ENCODE assay signal across 1 cellular context in the genomic region with DNA sequence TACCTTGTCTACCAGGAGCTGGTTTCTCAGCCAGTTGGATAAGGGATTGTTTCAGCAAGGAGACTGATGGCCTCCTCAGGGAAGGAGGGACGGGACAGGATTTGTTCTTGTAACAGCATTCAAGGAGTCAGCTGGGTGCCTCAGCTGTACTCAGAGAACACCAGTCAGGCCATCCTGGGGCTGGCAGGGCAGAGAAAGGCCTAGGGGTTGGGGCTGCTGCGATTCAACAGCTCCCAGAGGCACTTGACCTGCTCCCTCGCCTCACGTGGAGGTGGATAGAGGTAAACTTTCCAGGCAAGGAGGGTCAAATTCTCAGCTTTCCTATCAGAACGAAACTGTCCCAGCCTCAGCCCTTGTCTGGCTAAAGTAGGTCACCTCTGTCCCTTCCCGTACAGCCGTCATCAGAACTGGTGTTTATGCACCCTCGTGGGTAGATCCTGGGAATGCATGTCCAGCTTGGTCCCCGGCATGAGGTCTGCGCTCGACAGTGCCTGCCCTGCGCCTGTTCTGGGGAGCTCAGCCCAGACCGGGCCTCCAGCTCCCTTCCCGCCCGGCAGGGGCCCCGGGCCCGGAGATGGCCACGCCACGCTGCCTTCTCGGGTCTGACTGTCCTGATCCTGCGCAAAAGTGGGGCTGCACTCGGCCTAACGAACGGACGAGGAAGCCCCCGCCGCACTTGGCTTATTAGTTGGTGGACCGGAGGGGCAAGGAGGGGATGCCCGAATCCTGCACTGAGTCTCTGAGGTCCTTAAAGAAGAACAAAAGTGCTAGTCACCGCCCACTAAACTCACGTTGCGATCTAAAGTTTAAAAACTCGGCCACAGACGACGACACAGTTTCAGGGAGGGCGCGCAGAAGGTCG.
A peak's percentile ranks its signal among the peaks of the same experiment; 100 is the strongest.
TF ChIP-seq lines count a peak whose summit lies in the region.

No MANE protein-coding gene starts in this region.

TF ChIP-seq in K562, 482 proteins besides CTCF, POLR2A, EP300 and RAD21 (continued from another document and continues in another):
- TF ChIP-seq, protein P1, sequence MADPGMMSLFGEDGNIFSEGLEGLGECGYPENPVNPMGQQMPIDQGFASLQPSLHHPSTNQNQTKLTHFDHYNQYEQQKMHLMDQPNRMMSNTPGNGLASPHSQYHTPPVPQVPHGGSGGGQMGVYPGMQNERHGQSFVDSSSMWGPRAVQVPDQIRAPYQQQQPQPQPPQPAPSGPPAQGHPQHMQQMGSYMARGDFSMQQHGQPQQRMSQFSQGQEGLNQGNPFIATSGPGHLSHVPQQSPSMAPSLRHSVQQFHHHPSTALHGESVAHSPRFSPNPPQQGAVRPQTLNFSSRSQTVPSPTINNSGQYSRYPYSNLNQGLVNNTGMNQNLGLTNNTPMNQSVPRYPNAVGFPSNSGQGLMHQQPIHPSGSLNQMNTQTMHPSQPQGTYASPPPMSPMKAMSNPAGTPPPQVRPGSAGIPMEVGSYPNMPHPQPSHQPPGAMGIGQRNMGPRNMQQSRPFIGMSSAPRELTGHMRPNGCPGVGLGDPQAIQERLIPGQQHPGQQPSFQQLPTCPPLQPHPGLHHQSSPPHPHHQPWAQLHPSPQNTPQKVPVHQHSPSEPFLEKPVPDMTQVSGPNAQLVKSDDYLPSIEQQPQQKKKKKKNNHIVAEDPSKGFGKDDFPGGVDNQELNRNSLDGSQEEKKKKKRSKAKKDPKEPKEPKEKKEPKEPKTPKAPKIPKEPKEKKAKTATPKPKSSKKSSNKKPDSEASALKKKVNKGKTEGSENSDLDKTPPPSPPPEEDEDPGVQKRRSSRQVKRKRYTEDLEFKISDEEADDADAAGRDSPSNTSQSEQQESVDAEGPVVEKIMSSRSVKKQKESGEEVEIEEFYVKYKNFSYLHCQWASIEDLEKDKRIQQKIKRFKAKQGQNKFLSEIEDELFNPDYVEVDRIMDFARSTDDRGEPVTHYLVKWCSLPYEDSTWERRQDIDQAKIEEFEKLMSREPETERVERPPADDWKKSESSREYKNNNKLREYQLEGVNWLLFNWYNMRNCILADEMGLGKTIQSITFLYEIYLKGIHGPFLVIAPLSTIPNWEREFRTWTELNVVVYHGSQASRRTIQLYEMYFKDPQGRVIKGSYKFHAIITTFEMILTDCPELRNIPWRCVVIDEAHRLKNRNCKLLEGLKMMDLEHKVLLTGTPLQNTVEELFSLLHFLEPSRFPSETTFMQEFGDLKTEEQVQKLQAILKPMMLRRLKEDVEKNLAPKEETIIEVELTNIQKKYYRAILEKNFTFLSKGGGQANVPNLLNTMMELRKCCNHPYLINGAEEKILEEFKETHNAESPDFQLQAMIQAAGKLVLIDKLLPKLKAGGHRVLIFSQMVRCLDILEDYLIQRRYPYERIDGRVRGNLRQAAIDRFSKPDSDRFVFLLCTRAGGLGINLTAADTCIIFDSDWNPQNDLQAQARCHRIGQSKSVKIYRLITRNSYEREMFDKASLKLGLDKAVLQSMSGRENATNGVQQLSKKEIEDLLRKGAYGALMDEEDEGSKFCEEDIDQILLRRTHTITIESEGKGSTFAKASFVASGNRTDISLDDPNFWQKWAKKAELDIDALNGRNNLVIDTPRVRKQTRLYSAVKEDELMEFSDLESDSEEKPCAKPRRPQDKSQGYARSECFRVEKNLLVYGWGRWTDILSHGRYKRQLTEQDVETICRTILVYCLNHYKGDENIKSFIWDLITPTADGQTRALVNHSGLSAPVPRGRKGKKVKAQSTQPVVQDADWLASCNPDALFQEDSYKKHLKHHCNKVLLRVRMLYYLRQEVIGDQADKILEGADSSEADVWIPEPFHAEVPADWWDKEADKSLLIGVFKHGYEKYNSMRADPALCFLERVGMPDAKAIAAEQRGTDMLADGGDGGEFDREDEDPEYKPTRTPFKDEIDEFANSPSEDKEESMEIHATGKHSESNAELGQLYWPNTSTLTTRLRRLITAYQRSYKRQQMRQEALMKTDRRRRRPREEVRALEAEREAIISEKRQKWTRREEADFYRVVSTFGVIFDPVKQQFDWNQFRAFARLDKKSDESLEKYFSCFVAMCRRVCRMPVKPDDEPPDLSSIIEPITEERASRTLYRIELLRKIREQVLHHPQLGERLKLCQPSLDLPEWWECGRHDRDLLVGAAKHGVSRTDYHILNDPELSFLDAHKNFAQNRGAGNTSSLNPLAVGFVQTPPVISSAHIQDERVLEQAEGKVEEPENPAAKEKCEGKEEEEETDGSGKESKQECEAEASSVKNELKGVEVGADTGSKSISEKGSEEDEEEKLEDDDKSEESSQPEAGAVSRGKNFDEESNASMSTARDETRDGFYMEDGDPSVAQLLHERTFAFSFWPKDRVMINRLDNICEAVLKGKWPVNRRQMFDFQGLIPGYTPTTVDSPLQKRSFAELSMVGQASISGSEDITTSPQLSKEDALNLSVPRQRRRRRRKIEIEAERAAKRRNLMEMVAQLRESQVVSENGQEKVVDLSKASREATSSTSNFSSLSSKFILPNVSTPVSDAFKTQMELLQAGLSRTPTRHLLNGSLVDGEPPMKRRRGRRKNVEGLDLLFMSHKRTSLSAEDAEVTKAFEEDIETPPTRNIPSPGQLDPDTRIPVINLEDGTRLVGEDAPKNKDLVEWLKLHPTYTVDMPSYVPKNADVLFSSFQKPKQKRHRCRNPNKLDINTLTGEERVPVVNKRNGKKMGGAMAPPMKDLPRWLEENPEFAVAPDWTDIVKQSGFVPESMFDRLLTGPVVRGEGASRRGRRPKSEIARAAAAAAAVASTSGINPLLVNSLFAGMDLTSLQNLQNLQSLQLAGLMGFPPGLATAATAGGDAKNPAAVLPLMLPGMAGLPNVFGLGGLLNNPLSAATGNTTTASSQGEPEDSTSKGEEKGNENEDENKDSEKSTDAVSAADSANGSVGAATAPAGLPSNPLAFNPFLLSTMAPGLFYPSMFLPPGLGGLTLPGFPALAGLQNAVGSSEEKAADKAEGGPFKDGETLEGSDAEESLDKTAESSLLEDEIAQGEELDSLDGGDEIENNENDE (IDR thresholded peaks at IDR 0.05; ENCODE audit: low read depth, low read length), result no peak
- TF ChIP-seq ZNF586 (CRISPR knock-in tag; conservative IDR thresholded peaks at IDR 0.05), result no peak
- TF ChIP-seq ZNF57 (CRISPR knock-in tag; IDR thresholded peaks at IDR 0.05), result no peak
- no peak for TF ChIP-seq NCOR1 (IDR thresholded peaks at IDR 0.05)
- TF ChIP-seq ETV1 (tag; conservative IDR thresholded peaks at IDR 0.05; ENCODE audit: low read depth), result no peak
- TF ChIP-seq CBX3 (IDR thresholded peaks at IDR 0.05; ENCODE audit: borderline replicate concordance in 1 of 2, low read length in 2 of 2), result no peak
- TF ChIP-seq ZC3H4 (CRISPR knock-in tag; IDR thresholded peaks at IDR 0.05; ENCODE audit: borderline replicate concordance), result 0 out of 2 replicates have a peak, but pooled peaks have one; percentile 24
- no peak for TF ChIP-seq BRCA1 (IDR thresholded peaks at IDR 0.05)
- TF ChIP-seq BRCA1 (CRISPR knock-in tag; IDR thresholded peaks at IDR 0.05), result 0 out of 2 replicates have a peak, but pooled peaks have one; percentile 33
- TF ChIP-seq, protein P2, sequence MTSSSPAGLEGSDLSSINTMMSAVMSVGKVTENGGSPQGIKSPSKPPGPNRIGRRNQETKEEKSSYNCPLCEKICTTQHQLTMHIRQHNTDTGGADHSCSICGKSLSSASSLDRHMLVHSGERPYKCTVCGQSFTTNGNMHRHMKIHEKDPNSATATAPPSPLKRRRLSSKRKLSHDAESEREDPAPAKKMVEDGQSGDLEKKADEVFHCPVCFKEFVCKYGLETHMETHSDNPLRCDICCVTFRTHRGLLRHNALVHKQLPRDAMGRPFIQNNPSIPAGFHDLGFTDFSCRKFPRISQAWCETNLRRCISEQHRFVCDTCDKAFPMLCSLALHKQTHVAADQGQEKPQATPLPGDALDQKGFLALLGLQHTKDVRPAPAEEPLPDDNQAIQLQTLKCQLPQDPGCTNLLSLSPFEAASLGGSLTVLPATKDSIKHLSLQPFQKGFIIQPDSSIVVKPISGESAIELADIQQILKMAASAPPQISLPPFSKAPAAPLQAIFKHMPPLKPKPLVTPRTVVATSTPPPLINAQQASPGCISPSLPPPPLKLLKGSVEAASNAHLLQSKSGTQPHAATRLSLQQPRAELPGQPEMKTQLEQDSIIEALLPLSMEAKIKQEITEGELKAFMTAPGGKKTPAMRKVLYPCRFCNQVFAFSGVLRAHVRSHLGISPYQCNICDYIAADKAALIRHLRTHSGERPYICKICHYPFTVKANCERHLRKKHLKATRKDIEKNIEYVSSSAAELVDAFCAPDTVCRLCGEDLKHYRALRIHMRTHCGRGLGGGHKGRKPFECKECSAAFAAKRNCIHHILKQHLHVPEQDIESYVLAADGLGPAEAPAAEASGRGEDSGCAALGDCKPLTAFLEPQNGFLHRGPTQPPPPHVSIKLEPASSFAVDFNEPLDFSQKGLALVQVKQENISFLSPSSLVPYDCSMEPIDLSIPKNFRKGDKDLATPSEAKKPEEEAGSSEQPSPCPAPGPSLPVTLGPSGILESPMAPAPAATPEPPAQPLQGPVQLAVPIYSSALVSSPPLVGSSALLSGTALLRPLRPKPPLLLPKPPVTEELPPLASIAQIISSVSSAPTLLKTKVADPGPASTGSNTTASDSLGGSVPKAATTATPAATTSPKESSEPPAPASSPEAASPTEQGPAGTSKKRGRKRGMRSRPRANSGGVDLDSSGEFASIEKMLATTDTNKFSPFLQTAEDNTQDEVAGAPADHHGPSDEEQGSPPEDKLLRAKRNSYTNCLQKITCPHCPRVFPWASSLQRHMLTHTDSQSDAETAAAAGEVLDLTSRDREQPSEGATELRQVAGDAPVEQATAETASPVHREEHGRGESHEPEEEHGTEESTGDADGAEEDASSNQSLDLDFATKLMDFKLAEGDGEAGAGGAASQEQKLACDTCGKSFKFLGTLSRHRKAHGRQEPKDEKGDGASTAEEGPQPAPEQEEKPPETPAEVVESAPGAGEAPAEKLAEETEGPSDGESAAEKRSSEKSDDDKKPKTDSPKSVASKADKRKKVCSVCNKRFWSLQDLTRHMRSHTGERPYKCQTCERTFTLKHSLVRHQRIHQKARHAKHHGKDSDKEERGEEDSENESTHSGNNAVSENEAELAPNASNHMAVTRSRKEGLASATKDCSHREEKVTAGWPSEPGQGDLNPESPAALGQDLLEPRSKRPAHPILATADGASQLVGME (CRISPR knock-in tag; IDR thresholded peaks at IDR 0.05), result no peak
- no peak for TF ChIP-seq FOXJ2 (tag; IDR thresholded peaks at IDR 0.05)
- no peak for TF ChIP-seq TEAD4 (IDR thresholded peaks at IDR 0.05; ENCODE audit: low read length)
- TF ChIP-seq TEAD4 (CRISPR knock-in tag; IDR thresholded peaks at IDR 0.05; ENCODE audit: borderline replicate concordance), result 0 out of 2 replicates have a peak, but pooled peaks have one; percentile 48
- no peak for TF ChIP-seq TCFL5 (CRISPR knock-in tag; conservative IDR thresholded peaks at IDR 0.05)
- TF ChIP-seq, protein P3, sequence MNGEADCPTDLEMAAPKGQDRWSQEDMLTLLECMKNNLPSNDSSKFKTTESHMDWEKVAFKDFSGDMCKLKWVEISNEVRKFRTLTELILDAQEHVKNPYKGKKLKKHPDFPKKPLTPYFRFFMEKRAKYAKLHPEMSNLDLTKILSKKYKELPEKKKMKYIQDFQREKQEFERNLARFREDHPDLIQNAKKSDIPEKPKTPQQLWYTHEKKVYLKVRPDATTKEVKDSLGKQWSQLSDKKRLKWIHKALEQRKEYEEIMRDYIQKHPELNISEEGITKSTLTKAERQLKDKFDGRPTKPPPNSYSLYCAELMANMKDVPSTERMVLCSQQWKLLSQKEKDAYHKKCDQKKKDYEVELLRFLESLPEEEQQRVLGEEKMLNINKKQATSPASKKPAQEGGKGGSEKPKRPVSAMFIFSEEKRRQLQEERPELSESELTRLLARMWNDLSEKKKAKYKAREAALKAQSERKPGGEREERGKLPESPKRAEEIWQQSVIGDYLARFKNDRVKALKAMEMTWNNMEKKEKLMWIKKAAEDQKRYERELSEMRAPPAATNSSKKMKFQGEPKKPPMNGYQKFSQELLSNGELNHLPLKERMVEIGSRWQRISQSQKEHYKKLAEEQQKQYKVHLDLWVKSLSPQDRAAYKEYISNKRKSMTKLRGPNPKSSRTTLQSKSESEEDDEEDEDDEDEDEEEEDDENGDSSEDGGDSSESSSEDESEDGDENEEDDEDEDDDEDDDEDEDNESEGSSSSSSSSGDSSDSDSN (IDR thresholded peaks at IDR 0.05; ENCODE audit: borderline replicate concordance in 1 of 2, low read depth in 2 of 2, low read length in 2 of 2), result peak in 1 of 2 experiments; percentile 67; a peak in 1 of 4 replicates
- TF ChIP-seq YY1 (IDR thresholded peaks at IDR 0.05; ENCODE audit: borderline replicate concordance in 1 of 3, control insufficient read depth in 1 of 3, extremely low read depth in 1 of 3, insufficient read depth in 3 of 3, insufficient read length in 1 of 3, insufficient replicate concordance in 2 of 3, low read depth in 1 of 3, low read length in 2 of 3), result peak in 1 of 3 experiments; percentile 14
- TF ChIP-seq ZNF584 (CRISPR knock-in tag; IDR thresholded peaks at IDR 0.05; ENCODE audit: low read depth), result no peak
- TF ChIP-seq ZNF347 (CRISPR knock-in tag; IDR thresholded peaks at IDR 0.05; ENCODE audit: low read depth), result no peak
- peak; percentile 22; the same call in 1 of the 2 replicates for TF ChIP-seq ZNF589 (CRISPR knock-in tag; IDR thresholded peaks at IDR 0.05; ENCODE audit: low read depth)
- peak; percentile 74 for TF ChIP-seq L3MBTL2 (IDR thresholded peaks at IDR 0.05)
- no peak for TF ChIP-seq GTF2F1 (IDR thresholded peaks at IDR 0.05; ENCODE audit: low read depth, low read length)
- TF ChIP-seq, protein P4, sequence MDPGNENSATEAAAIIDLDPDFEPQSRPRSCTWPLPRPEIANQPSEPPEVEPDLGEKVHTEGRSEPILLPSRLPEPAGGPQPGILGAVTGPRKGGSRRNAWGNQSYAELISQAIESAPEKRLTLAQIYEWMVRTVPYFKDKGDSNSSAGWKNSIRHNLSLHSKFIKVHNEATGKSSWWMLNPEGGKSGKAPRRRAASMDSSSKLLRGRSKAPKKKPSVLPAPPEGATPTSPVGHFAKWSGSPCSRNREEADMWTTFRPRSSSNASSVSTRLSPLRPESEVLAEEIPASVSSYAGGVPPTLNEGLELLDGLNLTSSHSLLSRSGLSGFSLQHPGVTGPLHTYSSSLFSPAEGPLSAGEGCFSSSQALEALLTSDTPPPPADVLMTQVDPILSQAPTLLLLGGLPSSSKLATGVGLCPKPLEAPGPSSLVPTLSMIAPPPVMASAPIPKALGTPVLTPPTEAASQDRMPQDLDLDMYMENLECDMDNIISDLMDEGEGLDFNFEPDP (CRISPR knock-in tag; IDR thresholded peaks at IDR 0.05), result no peak
- TF ChIP-seq KLF16 (IDR thresholded peaks at IDR 0.05), result no peak
- TF ChIP-seq, protein P5, sequence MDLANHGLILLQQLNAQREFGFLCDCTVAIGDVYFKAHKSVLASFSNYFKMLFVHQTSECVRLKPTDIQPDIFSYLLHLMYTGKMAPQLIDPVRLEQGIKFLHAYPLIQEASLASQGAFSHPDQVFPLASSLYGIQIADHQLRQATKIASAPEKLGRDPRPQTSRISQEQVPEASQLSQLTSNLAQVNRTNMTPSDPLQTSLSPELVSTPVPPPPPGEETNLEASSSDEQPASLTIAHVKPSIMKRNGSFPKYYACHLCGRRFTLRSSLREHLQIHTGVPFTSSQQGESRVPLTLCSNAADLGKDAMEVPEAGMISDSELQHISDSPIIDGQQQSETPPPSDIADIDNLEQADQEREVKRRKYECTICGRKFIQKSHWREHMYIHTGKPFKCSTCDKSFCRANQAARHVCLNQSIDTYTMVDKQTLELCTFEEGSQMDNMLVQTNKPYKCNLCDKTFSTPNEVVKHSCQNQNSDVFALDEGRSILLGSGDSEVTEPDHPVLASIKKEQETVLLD (IDR thresholded peaks at IDR 0.05), result no peak
- TF ChIP-seq ZNF780A (CRISPR knock-in tag; IDR thresholded peaks at IDR 0.05), result no peak
- no peak for TF ChIP-seq SAFB2 (IDR thresholded peaks at IDR 0.05; ENCODE audit: borderline replicate concordance, low read depth, low read length, severe bottlenecking)
- no peak for TF ChIP-seq EP400 (IDR thresholded peaks at IDR 0.05)
- no peak for TF ChIP-seq THRAP3 (IDR thresholded peaks at IDR 0.05; ENCODE audit: borderline replicate concordance)
